Comparison of ENCODE assay signal across 8 cellular contexts in the genomic region with DNA sequence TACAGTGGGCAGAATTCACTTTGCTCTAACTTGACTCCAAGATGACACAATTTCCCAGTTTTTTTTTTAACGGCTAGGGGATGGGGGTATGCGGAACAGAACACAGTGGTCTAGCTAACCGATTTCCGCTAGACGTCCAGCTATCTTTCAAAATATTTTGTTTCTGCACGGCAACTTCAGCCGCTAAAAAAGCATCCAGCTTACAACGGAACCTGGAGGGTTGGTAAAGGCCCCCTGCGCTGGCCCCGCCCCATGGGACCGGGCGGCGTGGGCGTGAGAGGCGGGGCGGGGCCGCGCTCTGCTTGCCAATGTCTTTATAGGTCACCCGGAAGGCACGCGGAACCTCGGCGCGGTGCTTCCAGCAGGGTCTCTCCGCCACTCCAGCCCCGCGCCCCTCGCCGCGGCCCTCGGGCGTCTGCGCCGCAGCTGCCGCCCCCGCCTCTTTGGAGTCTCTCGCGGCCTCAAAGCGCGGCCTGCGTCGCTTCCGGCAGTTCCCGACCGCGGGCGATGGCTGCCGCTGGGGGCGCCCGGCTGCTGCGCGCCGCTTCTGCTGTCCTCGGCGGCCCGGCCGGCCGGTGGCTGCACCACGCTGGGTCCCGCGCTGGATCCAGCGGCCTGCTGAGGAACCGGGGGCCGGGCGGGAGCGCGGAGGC. TPM values are rescaled to one million over a fixed set of nuclear protein-coding genes. Genes with fewer than 3 reads are reported as not detected.
DNase-seq lines count a peak whose midpoint lies in the region; ATAC-seq and TF ChIP-seq lines count a peak whose summit lies in the region.

A gene with protein sequence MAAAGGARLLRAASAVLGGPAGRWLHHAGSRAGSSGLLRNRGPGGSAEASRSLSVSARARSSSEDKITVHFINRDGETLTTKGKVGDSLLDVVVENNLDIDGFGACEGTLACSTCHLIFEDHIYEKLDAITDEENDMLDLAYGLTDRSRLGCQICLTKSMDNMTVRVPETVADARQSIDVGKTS (plus strand): TSS at position 335 of the 653 bp plus-strand sequence. CDS start 173 bp downstream, at position 508.

- ATAC-seq in GM19452 (IDR thresholded peaks at IDR 0.05; ENCODE audit: unreplicated experiment) (peak; percentile 89), HG03575 (IDR thresholded peaks at IDR 0.05; ENCODE audit: extremely low read depth, insufficient number of reproducible peaks, low FRiP score, unreplicated experiment) (peak; percentile 41)

- H3K27me3 Mint-ChIP-seq in mesothelial cell of epicardium (ENCODE audit: low read depth): no peaks in the 10 kb centered on the region

- DNase-seq in COR-L47 (lab: John Stamatoyannopoulos, UW): peak; percentile 89
- DNase-seq in NOMO-1 treated with dmso at 0.1 percent for 144 hours (lab: John Stamatoyannopoulos, UW; ENCODE audit: unreplicated experiment): peak; percentile 72
- peak; percentile 56 for DNase-seq in activated CD8-positive, alpha-beta memory T cell treated with anti-CD3 and anti-CD28 coated beads, Interleukin-2, amount 50 U/mL, for 1 hour (ENCODE audit: extremely low read depth)
- DNase-seq in mesothelial cell of epicardium (ENCODE audit: low spot score in 2 of 2, unreplicated experiment in 2 of 2): peak; percentile 69 to 90
- peak; percentile 84 to 88 for DNase-seq in stimulated activated CD8-positive, alpha-beta memory T cell treated with anti-CD3 and anti-CD28 coated beads, Interleukin-15, amount 100 ng/mL, for 48 hours (ENCODE audit: low read depth in 2 of 2)

- no peaks in the 10 kb centered on the region for H3K36me3 Mint-ChIP-seq in mesothelial cell of epicardium

- H3K4me1 Mint-ChIP-seq in mesothelial cell of epicardium: peaks cover 44% of the 10 kb centered on the region

- peak; percentile 46 for TF ChIP-seq CTCF in mesothelial cell of epicardium (IDR thresholded peaks at IDR 0.05; ENCODE audit: unreplicated experiment)

- in situ Hi-C loops in endometrial microvascular endothelial cells (cut with HindIII; ENCODE audit: inconsistent ontology term, low pct_unique_long_range_greater_than_20kb, low sequenced_read_pairs): no loop called here

- H3K4me3 Mint-ChIP-seq in mesothelial cell of epicardium: peak within 1 kb of the TSS; percentile 98

- no peaks in the 10 kb centered on the region for H3K9me3 Mint-ChIP-seq in mesothelial cell of epicardium

- H3K27ac Mint-ChIP-seq in mesothelial cell of epicardium: peak within 1 kb of the TSS; percentile 98

RNA-seq across cellular contexts. Expression of the gene that starts here (rescaled TPM):
- total RNA-seq in endometrial microvascular endothelial cells (ENCODE audit: inconsistent ontology term) (13.1 TPM), mesothelial cell of epicardium (9.7 to 11.3 TPM (median 10.3 TPM) in 3 replicates)

Comparison
In these comparisons a context has a peak if more than half of its experiments do, and no peak if none do; other contexts are left out.
1. Peak in every context shown above with its lines: DNase-seq and ATAC-seq.